Comparison of ENCODE assay signal across 34 cellular contexts in the genomic region with DNA sequence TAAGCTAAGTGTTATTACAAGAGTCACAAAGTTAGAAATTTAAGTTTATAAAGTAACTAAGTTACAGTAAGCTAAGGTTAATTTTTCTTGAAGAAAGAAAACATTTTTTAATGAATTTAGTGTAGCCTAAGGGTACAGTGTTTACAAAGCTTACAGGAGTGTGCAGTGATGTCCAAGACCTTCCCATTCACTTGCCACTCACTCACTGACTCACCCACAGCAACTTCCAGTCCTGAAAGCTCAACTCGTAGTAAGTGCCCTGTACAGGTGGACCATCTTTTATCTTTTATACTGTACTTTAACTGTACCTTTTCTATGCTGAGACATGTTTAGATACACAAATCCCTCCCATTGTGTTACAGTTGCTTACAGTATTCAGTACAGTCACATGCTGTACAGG.
"Had no signal": no experiment of that assay in that cellular context is flagged by ENCODE, and none has a peak within 500 bp of the region (broad histone marks: within the 10 kb centered on the region; RNA-seq: fewer than 3 reads in every experiment).

No MANE protein-coding gene starts in this region.

- H3K4me1 ChIP-seq: adrenal gland had no signal

- H2AFZ ChIP-seq: PC-9 had no signal

- ATAC-seq: activated naive CD4-positive, alpha-beta T cell treated with anti-CD3 and anti-CD28 coated beads, Interleukin-2, amount 50 U/mL, for 72 hours; activated T-cell treated with anti-CD3 and anti-CD28 coated beads, Interleukin-2, amount 50 U/mL, for 4 hours had no signal

- H3K36me3 ChIP-seq: adrenal gland, MG63 had no signal

- H3K27ac ChIP-seq: adrenal gland, PC-9, RWPE1, VCaP had no signal

- H3K9me3 ChIP-seq: adrenal gland, MG63 had no signal

- DNase-seq: activated B cell treated with CpG ODN at 0.5 μM for 24 hours; activated CD4-positive, alpha-beta memory T cell treated with anti-CD3 and anti-CD28 coated beads for 36 hours; activated CD4-positive, alpha-beta T cell treated with anti-CD3 and anti-CD28 coated beads for 4 hours; activated CD4-positive, alpha-beta T cell treated with anti-CD3 and anti-CD28 coated beads, Interleukin-2, amount 50 U/mL, for 1 hour; activated CD4-positive, CD25-positive, alpha-beta regulatory T cell treated with anti-CD3 and anti-CD28 coated beads, Interleukin-2, amount 50 U/mL, for 72 hours; activated CD8-positive, alpha-beta memory T cell treated with anti-CD3 and anti-CD28 coated beads, Interleukin-2, amount 50 U/mL, for 4 hours; activated gamma-delta T cell treated with Interleukin-2 at 50 U/mL for 16 hours; activated naive CD4-positive, alpha-beta T cell treated with anti-CD3 and anti-CD28 coated beads for 36 hours; activated T-cell treated with anti-CD3 and anti-CD28 coated beads for 4 hours; activated T-cell treated with anti-CD3 and anti-CD28 coated beads, Interleukin-2, amount 50 U/mL, for 4 hours; adrenal gland; caudate nucleus; cerebellar nuclear complex; Karpas-422; MG63; NCI-H1048; NCI-H1105 treated with DMSO at 0.1 percent for 48 hours; NCI-H1436; NCI-H1694; NCI-H1930; NCI-H2081 treated with DMSO at 0.1 percent for 48 hours; NCI-H226; NCI-H524 treated with DMSO at 0.1 percent for 48 hours; NCI-H748 treated with DMSO at 0.1 percent for 48 hours; NK-92 treated with Interleukin-12 subunit alpha and Interleukin-12 subunit beta, amount 100 ng/mL, for 24 hours; PC-9; Right ventricle myocardium superior; SW 1271; T-helper 1 cell; T-helper 2 cell; T-helper 9 cell had no signal

- H3K27me3 ChIP-seq: adrenal gland, MG63 had no signal

- H3K4me2 ChIP-seq: PC-9 had no signal

- H3K4me3 ChIP-seq: adrenal gland, MG63, PC-9 had no signal
